In the genomic region with DNA sequence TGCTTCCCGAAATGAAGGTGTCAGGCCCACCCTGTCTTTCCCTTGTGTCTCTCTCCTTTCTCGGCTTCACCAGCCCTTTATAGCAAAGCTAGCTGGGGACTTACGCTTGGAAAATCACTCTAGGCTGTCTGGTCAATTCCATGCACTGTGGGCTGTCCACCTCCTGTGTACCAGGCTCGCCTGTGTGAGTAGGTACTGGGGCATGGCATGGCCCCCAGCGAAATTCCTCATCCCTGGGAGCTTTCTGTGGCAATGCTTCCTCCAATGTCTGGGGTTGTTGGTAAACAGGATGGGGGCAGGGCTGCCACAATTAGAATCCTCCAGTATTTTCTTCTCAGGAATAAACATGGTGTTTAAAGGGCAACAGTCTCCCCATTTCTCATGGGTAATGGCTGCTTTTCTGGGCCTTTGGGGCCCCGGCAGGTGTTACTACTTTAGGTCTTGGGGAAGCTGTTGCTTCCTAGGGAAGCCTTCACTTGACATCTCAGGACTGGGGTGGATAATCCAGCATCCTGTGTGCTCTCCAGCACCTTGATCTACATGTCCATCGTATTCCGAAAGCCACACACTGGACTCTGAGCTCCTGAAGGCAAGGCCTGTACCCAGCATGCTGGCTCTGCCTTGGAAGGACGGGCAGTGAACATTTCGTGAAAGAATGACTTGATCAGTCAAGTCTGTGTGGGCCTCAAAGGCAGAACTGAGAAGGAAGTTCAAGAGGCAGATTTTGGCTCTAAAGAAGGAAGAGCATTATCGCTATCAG, we compare ENCODE assay signal across 32 cellular contexts. TPM values are rescaled to one million over a fixed set of nuclear protein-coding genes. Genes with fewer than 3 reads are reported as not detected.
DNase-seq lines count a peak whose midpoint lies in the region; ATAC-seq, FAIRE-seq and TF ChIP-seq lines count a peak whose summit lies in the region.
"Had no signal": no experiment of that assay in that cellular context is flagged by ENCODE, and none has a peak within 500 bp of the region (broad histone marks: within the 10 kb centered on the region; RNA-seq: fewer than 3 reads in every experiment).

No MANE protein-coding gene starts in this region.

- H3K4me3 ChIP-seq in PC-9, result no peak overlapping the region; the same call in 1 of the 2 replicates
- H3K4me3 ChIP-seq in kidney (ENCODE audit: low read length in 2 of 2), result no peak overlapping the region
- no peak overlapping the region for H3K4me3 ChIP-seq in spleen
- H3K4me3 ChIP-seq: BLaER1, K562, ovary, Peyer's patch, SJCRH30 had no signal

- peak overlapping the region; percentile 72 for H3K4me2 ChIP-seq in PC-9
- H3K4me2 ChIP-seq: BLaER1 had no signal

- CTCF ChIA-PET in PC-9 (lab: Charles Lee), result no interaction called here

- DNase-seq in PC-9 (peak; percentile 16 to 83), kidney (no peak), spleen (peak; percentile 45), AG08396 (ENCODE audit: low spot score) (no peak)
- no peak for DNase-seq in stimulated activated naive CD4-positive, alpha-beta T cell treated with Interleukin-2 at 50 U/mL for 16 hours (lab: John Stamatoyannopoulos, UW)
- DNase-seq: ACHN; activated B cell treated with CpG ODN at 0.5 μM for 24 hours; activated CD4-positive, alpha-beta T cell treated with anti-CD3 and anti-CD28 coated beads, Interleukin-2, amount 50 U/mL, for 4 hours; activated naive CD4-positive, alpha-beta T cell treated with anti-CD3 and anti-CD28 coated beads, Interleukin-2, amount 50 U/mL, for 16 hours; amygdala; Calu3; dermis blood vessel endothelial cell; DND-41; hippocampal formation; left ventricle myocardium superior; naive thymus-derived CD8-positive, alpha-beta T cell; NCI-H1105; NCI-H2029 treated with DMSO at 0.1 percent for 48 hours; NCI-H226; SJCRH30; stimulated activated CD4-positive, alpha-beta T cell treated with anti-CD3 and anti-CD28 coated beads, Interleukin-4, amount 100 ng/mL, for 24 hours; stimulated activated naive CD4-positive, alpha-beta T cell had no signal

- H4K20me1 ChIP-seq in PC-9 (ENCODE audit: insufficient read depth), result no peaks in the 10 kb centered on the region
- H4K20me1 ChIP-seq: BLaER1 had no signal

- no peak for TF ChIP-seq CTCF in 22Rv1 (IDR thresholded peaks at IDR 0.05)
- no peak for TF ChIP-seq CTCF in PC-9 (conservative IDR thresholded peaks at IDR 0.05)
- no peak for TF ChIP-seq CTCF in kidney (IDR thresholded peaks at IDR 0.05; ENCODE audit: borderline replicate concordance, extremely low read depth, insufficient read depth)
- TF ChIP-seq CTCF in spleen (IDR thresholded peaks at IDR 0.05 in 8 of 11, conservative IDR thresholded peaks at IDR 0.05 in 3 of 11), result no peak

- 89 to 96% (median 90%) methylated on average over 11 of the region's 11 CpGs for WGBS in spleen, 5 donors

- peak overlapping the region; percentile 91 for H3K27ac ChIP-seq in 22Rv1
- peak overlapping the region; percentile 84 for H3K27ac ChIP-seq in PC-9
- peak overlapping the region; percentile 18 to 73 for H3K27ac ChIP-seq in kidney (ENCODE audit: low read depth in 2 of 2, low read length in 2 of 2)
- no peak overlapping the region for H3K27ac ChIP-seq in spleen
- H3K27ac ChIP-seq: BLaER1, Peyer's patch, SJCRH30 had no signal

- H2AFZ ChIP-seq in PC-9, result no peak overlapping the region; the same call in 1 of the 2 replicates

- H3K79me2 ChIP-seq in PC-9 (ENCODE audit: low read depth), result no peaks in the 10 kb centered on the region

- intact Hi-C loops in PC-9 (cut with micrococcal nuclease; ENCODE audit: unreplicated experiment) (no loop called here), kidney (cut with DNase I) (no loop called here), spleen (cut with DNase I; ENCODE audit: low total_unique reads) (no loop called here)

- TF ChIP-seq POLR2A in spleen (IDR thresholded peaks at IDR 0.05), result no peak

- H3K9ac ChIP-seq in kidney (ENCODE audit: low read length in 2 of 2), result no peak overlapping the region
- H3K9ac ChIP-seq: BLaER1 had no signal

- peaks cover 32% of the 10 kb centered on the region for H3F3A ChIP-seq in PC-9 (ENCODE audit: insufficient read depth, low read depth)

- H3K9me3 ChIP-seq in PC-9 (ENCODE audit: insufficient read depth, low read depth), result no peaks in the 10 kb centered on the region
- no peaks in the 10 kb centered on the region for H3K9me3 ChIP-seq in kidney (ENCODE audit: control insufficient read depth in 1 of 2, low read length in 2 of 2)
- H3K9me3 ChIP-seq in spleen, result no peaks in the 10 kb centered on the region
- H3K9me3 ChIP-seq: BLaER1, ovary, Peyer's patch, SJCRH30 had no signal

- POLR2A ChIA-PET in PC-9 (lab: Charles Lee; ENCODE audit: unreplicated experiment), result interaction anchor here (2.2 kb wide), 1 partner anchor 21 kb away, joined by 22 read pairs; a partner anchor contains a TSS

- H3K9me2 ChIP-seq in PC-9 (ENCODE audit: insufficient read depth), result no peaks in the 10 kb centered on the region

- ATAC-seq in HG03025 (IDR thresholded peaks at IDR 0.05; ENCODE audit: low FRiP score, unreplicated experiment), result no peak
- ATAC-seq in GM21619 (IDR thresholded peaks at IDR 0.05; ENCODE audit: unreplicated experiment), result no peak
- ATAC-seq: activated T-helper 17 cell treated with anti-CD3 and anti-CD28 coated beads, Interleukin-2, amount 50 U/mL, for 72 hours; K562; left ventricle myocardium superior; naive thymus-derived CD8-positive, alpha-beta T cell had no signal

- no TSS peak for BruUV-seq in PC-9 (replicated peaks; lab: Mats Ljungman, UMichigan)

- H3K36me3 ChIP-seq in PC-9 (ENCODE audit: low read depth) (no peaks in the 10 kb centered on the region), kidney (ENCODE audit: control insufficient read depth in 1 of 2, insufficient read depth in 2 of 2, low read length in 2 of 2) (no peaks in the 10 kb centered on the region), spleen (no peaks in the 10 kb centered on the region)
- H3K36me3 ChIP-seq: BLaER1, ovary, Peyer's patch, SJCRH30 had no signal

- no peaks in the 10 kb centered on the region for H3K27me3 ChIP-seq in PC-9 (ENCODE audit: insufficient read depth, low read depth)
- no peaks in the 10 kb centered on the region for H3K27me3 ChIP-seq in spleen (replicated peaks in 1 of 7)
- H3K27me3 ChIP-seq: BLaER1, ovary, Peyer's patch, SJCRH30 had no signal

- FAIRE-seq in kidney (lab: Jason Lieb, UNC), result no peak
- FAIRE-seq: endometrium, GM19239, K562 had no signal

- H3K4me1 ChIP-seq in PC-9 (replicated peaks; ENCODE audit: insufficient read depth), result peaks cover 60% of the 10 kb centered on the region
- H3K4me1 ChIP-seq in kidney (ENCODE audit: control insufficient read depth in 1 of 2, insufficient read depth in 1 of 2, low read depth in 1 of 2, low read length in 2 of 2), result peaks cover 4 to 16% of the 10 kb centered on the region in 2 donors
- no peaks in the 10 kb centered on the region for H3K4me1 ChIP-seq in spleen
- H3K4me1 ChIP-seq: Peyer's patch had no signal

RNA-seq across cellular contexts. Expression of a gene that starts 21.1 kb away (rescaled TPM):
- total RNA-seq in PC-9 (2021), result 39.3 and 44.4 TPM in 2 replicates
- total RNA-seq in kidney, result 487 TPM
- polyA plus RNA-seq in kidney (ENCODE audit: insufficient read depth, low read depth, low replicate concordance), result 241 TPM
- 100 to 1,000 TPM in 6 of 7 donors, 10 to 100 TPM in 1; 94.3 to 309 (median 233) TPM for total RNA-seq in spleen
- 10 to 100 TPM; 32.6 to 69.0 (median 61.0) TPM for polyA plus RNA-seq in spleen

Comparison
In these comparisons a context has a peak if more than half of its experiments do, and no peak if none do; other contexts are left out.
1. H3K27ac ChIP-seq: peak in 22Rv1 (single experiment), PC-9 (single experiment) and kidney (2 of 2); none in spleen (0 of 8).
2. DNase-seq: peak in PC-9 (2 of 2) and spleen (single experiment); none in kidney (single experiment), AG08396 (single experiment) and stimulated activated naive CD4-positive, alpha-beta T cell treated with Interleukin-2 at 50 U/mL for 16 hours (single experiment).